Comparison of ENCODE assay signal across 2 cellular contexts in genomic region chr19:57314146-57314545, GRCh38.
TF ChIP-seq lines count a peak whose summit lies in the region.

No MANE protein-coding gene starts in this region.

TF ChIP-seq in HepG2, 621 proteins besides CTCF, POLR2A, EP300 and RAD21:
- TF ChIP-seq ATF4 (CRISPR knock-in tag; IDR thresholded peaks at IDR 0.05) (peak in 1 of 2 experiments; percentile 71; a peak in 2 of 4 replicates), ZBTB8A (CRISPR knock-in tag; IDR thresholded peaks at IDR 0.05; ENCODE audit: borderline replicate concordance, low read depth) (no peak), ZNF770 (CRISPR knock-in tag; IDR thresholded peaks at IDR 0.05) (peak; percentile 77), ZNF512 (CRISPR knock-in tag; IDR thresholded peaks at IDR 0.05) (no peak), CEBPG (CRISPR knock-in tag; IDR thresholded peaks at IDR 0.05) (peak; percentile 85), CEBPB (IDR thresholded peaks at IDR 0.05; ENCODE audit: borderline replicate concordance, low read depth, low read length) (peak; percentile 88; the same call in 1 of the 2 replicates), SMC3 (IDR thresholded peaks at IDR 0.05; ENCODE audit: low read length) (no peak), TIGD3 (CRISPR knock-in tag; IDR thresholded peaks at IDR 0.05; ENCODE audit: borderline replicate concordance) (no peak), ZNF800 (CRISPR knock-in tag; IDR thresholded peaks at IDR 0.05) (no peak), KMT2A (CRISPR knock-in tag; IDR thresholded peaks at IDR 0.05) (no peak), ZNF510 (CRISPR knock-in tag; IDR thresholded peaks at IDR 0.05; ENCODE audit: low read depth) (no peak), ZNF180 (CRISPR knock-in tag; IDR thresholded peaks at IDR 0.05; ENCODE audit: borderline replicate concordance, low read depth) (no peak), SNAPC5 (CRISPR knock-in tag; IDR thresholded peaks at IDR 0.05; ENCODE audit: borderline replicate concordance) (no peak)
TF ChIP-seq in HepG2: peak in this region for 4.

TF ChIP-seq in WTC11, 78 proteins besides CTCF, POLR2A, EP300 and RAD21:
- TF ChIP-seq TEAD1 (CRISPR knock-in tag; IDR thresholded peaks at IDR 0.05) (no peak), GABPB1 (CRISPR knock-in tag; IDR thresholded peaks at IDR 0.05) (peak; percentile 76)
TF ChIP-seq in WTC11: peak in this region for 1.
